In genomic region chr10:84156768-84157167, GRCh38 we compare ENCODE assay signal across 8 cellular contexts. TPM values are rescaled to one million over a fixed set of nuclear protein-coding genes. Genes with fewer than 3 reads are reported as not detected.
DNase-seq lines count a peak whose midpoint lies in the region; ATAC-seq and TF ChIP-seq lines count a peak whose summit lies in the region.

No MANE protein-coding gene starts in this region.

- H2BK15ac ChIP-seq in mesenchymal stem cell (ENCODE audit: low read depth, poor library complexity, severe bottlenecking) = no peak overlapping the region

- peaks cover 12% of the 10 kb centered on the region for H3K79me1 ChIP-seq in mesenchymal stem cell (replicated peaks; ENCODE audit: low read length, poor library complexity, severe bottlenecking)

- no peak overlapping the region for H4K91ac ChIP-seq in mesenchymal stem cell (ENCODE audit: low read length)

- no peak overlapping the region for H2AFZ ChIP-seq in mesenchymal stem cell (ENCODE audit: low read depth, low read length)

- no peak overlapping the region for H3K27ac ChIP-seq in mesenchymal stem cell (ENCODE audit: low read length, poor library complexity, severe bottlenecking)
- H3K27ac ChIP-seq in brain microvascular endothelial cell = no peak overlapping the region

- 86% methylated on average over 8 of the region's 10 CpGs for WGBS in mesenchymal stem cell

- H4K8ac ChIP-seq in mesenchymal stem cell (ENCODE audit: low read length) = no peak overlapping the region

- H3K27me3 ChIP-seq in mesenchymal stem cell (ENCODE audit: control insufficient read depth in 1 of 2, insufficient read depth in 1 of 2, low read length in 2 of 2) (peaks cover 0 to 4% of the 10 kb centered on the region in 2 experiments), brain microvascular endothelial cell (replicated peaks) (no peaks in the 10 kb centered on the region)

- no peak overlapping the region for H3K14ac ChIP-seq in mesenchymal stem cell (ENCODE audit: low read length in 2 of 2)

- ATAC-seq in HG03097 (IDR thresholded peaks at IDR 0.05; ENCODE audit: low FRiP score, unreplicated experiment) = peak; percentile 51

- H3K18ac ChIP-seq in mesenchymal stem cell (ENCODE audit: low read depth in 1 of 2, low read length in 2 of 2) = no peak overlapping the region

- H3K36me3 ChIP-seq in mesenchymal stem cell (ENCODE audit: control insufficient read depth in 1 of 2, insufficient read depth in 2 of 2, low read depth in 1 of 2, low read length in 2 of 2) = peaks cover 4 to 41% of the 10 kb centered on the region in 2 experiments
- peaks cover 21% of the 10 kb centered on the region for H3K36me3 ChIP-seq in brain microvascular endothelial cell (replicated peaks)

- peaks cover 4% of the 10 kb centered on the region for H3K4me1 ChIP-seq in mesenchymal stem cell (ENCODE audit: control insufficient read depth, insufficient read depth, low read depth, low read length)

- H3K4ac ChIP-seq in mesenchymal stem cell (ENCODE audit: low read depth in 1 of 2, low read length in 2 of 2) = no peak overlapping the region

- H2BK5ac ChIP-seq in mesenchymal stem cell (ENCODE audit: low read depth, low read length, poor library complexity, severe bottlenecking) = no peak overlapping the region

- H3K9me3 ChIP-seq in mesenchymal stem cell (ENCODE audit: control insufficient read depth, low read length) = no peaks in the 10 kb centered on the region

- H2BK120ac ChIP-seq in mesenchymal stem cell (ENCODE audit: low read depth, low read length) = no peak overlapping the region

- H2BK12ac ChIP-seq in mesenchymal stem cell (ENCODE audit: low read length in 2 of 2) = no peak overlapping the region

- H3K9ac ChIP-seq in mesenchymal stem cell (ENCODE audit: low read length) = no peak overlapping the region

- peak; percentile 58 for DNase-seq in DMS53 (lab: John Stamatoyannopoulos, UW)
- peak; percentile 72 for DNase-seq in activated CD8-positive, alpha-beta memory T cell treated with anti-CD3 and anti-CD28 coated beads for 24 hours
- DNase-seq in mesenchymal stem cell = peak; percentile 23
- DNase-seq in brain microvascular endothelial cell = no peak
- no peak for DNase-seq in activated effector memory CD4-positive, alpha-beta T cell treated with anti-CD3 and anti-CD28 coated beads, Interleukin-2, amount 50 U/mL, for 16 hours
- DNase-seq in NCI-H446 (lab: John Stamatoyannopoulos, UW) = no peak
- no peak for DNase-seq in SW 1271 (lab: John Stamatoyannopoulos, UW)

- H3K4me2 ChIP-seq in mesenchymal stem cell (ENCODE audit: low read length, poor library complexity, severe bottlenecking) = no peak overlapping the region

- no peak overlapping the region for H3K23ac ChIP-seq in mesenchymal stem cell (ENCODE audit: low read length in 2 of 2)

- H2AK5ac ChIP-seq in mesenchymal stem cell (ENCODE audit: low read length, severe bottlenecking) = no peak overlapping the region

- H3K4me3 ChIP-seq in mesenchymal stem cell (ENCODE audit: insufficient read depth in 1 of 2, low read depth in 1 of 2, low read length in 2 of 2) (no peak overlapping the region), brain microvascular endothelial cell (ENCODE audit: low read depth, low read length) (no peak overlapping the region)

- in situ Hi-C loops in brain microvascular endothelial cell (cut with HindIII; ENCODE audit: low pct_ligation_motif_present, low sequenced_read_pairs) = no loop called here

- no peak for TF ChIP-seq CTCF in brain microvascular endothelial cell (IDR thresholded peaks at IDR 0.05; ENCODE audit: low read depth, low read length, missing control alignments)

RNA-seq across cellular contexts. Expression of gene GPR15LG, which starts 16.8 kb away (rescaled TPM):
- not detected for polyA plus RNA-seq in mesenchymal stem cell (2013, experiment 1 of 2)
- not detected for polyA plus RNA-seq in mesenchymal stem cell (2013, experiment 2 of 2)

RNA-seq across cellular contexts. Expression of gene GHITM, which starts 17.5 kb away (rescaled TPM):
- polyA plus RNA-seq in mesenchymal stem cell (2013, experiment 1 of 2) = 108 TPM
- 114 TPM for polyA plus RNA-seq in mesenchymal stem cell (2013, experiment 2 of 2)

RNA-seq across cellular contexts. Expression of gene CDHR1, which starts 37.6 kb away (rescaled TPM):
- polyA plus RNA-seq in mesenchymal stem cell (2013, experiment 1 of 2) = 0.86 TPM
- polyA plus RNA-seq in mesenchymal stem cell (2013, experiment 2 of 2) = 0.75 TPM

Comparison
In these comparisons a context has a peak if more than half of its experiments do, and no peak if none do; other contexts are left out.
1. DNase-seq: peak in DMS53 (single experiment), activated CD8-positive, alpha-beta memory T cell treated with anti-CD3 and anti-CD28 coated beads for 24 hours (single experiment) and mesenchymal stem cell (single experiment); none in brain microvascular endothelial cell (single experiment), activated effector memory CD4-positive, alpha-beta T cell treated with anti-CD3 and anti-CD28 coated beads, Interleukin-2, amount 50 U/mL, for 16 hours (single experiment), NCI-H446 (0 of 2) and SW 1271 (0 of 2).